ENCODE assay signal across 2 cellular contexts in the genomic region with DNA sequence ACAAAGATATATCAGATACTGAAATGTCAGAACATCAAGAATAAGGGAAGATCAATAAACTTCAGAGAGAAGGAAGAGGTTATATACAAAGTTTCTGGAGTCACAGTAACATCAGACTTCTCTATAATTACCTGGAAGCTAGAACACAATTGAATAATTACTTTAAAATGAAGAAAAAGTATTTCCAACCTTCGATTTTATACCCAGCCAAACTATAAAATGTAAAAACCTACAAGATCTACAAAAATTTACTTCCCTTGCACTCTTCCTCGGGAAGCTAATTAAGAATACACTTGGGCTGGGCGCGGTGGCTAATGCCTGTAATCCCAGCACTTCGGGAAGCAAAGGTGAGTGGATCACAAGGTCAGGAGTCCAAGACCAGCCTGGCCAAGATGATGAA.
TF ChIP-seq lines count a peak whose summit lies in the region.

No MANE protein-coding gene starts in this region.

TF ChIP-seq in HepG2, 621 proteins besides CTCF, POLR2A, EP300 and RAD21:
- TF ChIP-seq, protein P1, sequence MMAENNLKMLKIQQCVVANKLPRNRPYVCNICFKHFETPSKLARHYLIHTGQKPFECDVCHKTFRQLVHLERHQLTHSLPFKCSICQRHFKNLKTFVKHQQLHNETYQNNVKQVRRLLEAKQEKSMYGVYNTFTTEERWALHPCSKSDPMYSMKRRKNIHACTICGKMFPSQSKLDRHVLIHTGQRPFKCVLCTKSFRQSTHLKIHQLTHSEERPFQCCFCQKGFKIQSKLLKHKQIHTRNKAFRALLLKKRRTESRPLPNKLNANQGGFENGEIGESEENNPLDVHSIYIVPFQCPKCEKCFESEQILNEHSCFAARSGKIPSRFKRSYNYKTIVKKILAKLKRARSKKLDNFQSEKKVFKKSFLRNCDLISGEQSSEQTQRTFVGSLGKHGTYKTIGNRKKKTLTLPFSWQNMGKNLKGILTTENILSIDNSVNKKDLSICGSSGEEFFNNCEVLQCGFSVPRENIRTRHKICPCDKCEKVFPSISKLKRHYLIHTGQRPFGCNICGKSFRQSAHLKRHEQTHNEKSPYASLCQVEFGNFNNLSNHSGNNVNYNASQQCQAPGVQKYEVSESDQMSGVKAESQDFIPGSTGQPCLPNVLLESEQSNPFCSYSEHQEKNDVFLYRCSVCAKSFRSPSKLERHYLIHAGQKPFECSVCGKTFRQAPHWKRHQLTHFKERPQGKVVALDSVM (CRISPR knock-in tag; IDR thresholded peaks at IDR 0.05): no peak
- TF ChIP-seq ZFP1 (CRISPR knock-in tag; IDR thresholded peaks at IDR 0.05): peak; percentile 99

TF ChIP-seq in K562, 482 proteins besides CTCF, POLR2A, EP300 and RAD21:
- TF ChIP-seq JUNB (CRISPR knock-in tag; conservative IDR thresholded peaks at IDR 0.05) (no peak), TRIM28 (IDR thresholded peaks at IDR 0.05) (peak; percentile 65; the same call in 1 of the 2 replicates), ILF3 (IDR thresholded peaks at IDR 0.05; ENCODE audit: borderline replicate concordance) (no peak), ZFP1 (CRISPR knock-in tag; IDR thresholded peaks at IDR 0.05) (peak; percentile 88), ZNF24 (IDR thresholded peaks at IDR 0.05) (no peak)
- TF ChIP-seq, protein P2, sequence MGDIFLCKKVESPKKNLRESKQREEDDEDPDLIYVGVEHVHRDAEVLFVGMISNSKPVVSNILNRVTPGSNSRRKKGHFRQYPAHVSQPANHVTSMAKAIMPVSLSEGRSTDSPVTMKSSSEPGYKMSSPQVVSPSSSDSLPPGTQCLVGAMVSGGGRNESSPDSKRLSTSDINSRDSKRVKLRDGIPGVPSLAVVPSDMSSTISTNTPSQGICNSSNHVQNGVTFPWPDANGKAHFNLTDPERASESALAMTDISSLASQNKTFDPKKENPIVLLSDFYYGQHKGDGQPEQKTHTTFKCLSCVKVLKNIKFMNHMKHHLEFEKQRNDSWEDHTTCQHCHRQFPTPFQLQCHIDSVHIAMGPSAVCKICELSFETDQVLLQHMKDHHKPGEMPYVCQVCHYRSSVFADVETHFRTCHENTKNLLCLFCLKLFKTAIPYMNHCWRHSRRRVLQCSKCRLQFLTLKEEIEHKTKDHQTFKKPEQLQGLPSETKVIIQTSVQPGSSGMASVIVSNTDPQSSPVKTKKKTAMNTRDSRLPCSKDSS (IDR thresholded peaks at IDR 0.05; ENCODE audit: low read depth, partially characterized antibody): peak; percentile 21
TF ChIP-seq in K562: peak in this region for 3.
